19 cellular contexts compared by ENCODE assay signal in the genomic region with DNA sequence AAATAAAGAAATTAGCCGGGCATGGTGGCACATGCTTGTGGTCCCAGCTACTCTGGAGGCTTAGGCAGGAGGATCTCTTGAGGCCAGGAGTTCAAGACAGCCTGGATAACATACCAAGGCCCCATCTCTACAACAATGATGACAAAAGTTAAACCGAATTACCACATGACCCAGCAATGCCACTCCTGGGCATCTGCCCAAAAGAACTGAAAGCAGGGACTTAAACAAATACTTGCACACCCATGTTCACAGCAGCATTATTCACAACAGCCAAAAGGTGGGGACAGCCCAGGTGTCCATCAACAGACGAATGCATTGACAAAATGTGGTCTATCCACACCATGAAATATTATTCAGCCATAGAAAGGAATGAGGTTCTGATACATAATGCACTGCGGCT.
"Had no signal": no experiment of that assay in that cellular context is flagged by ENCODE, and none has a peak within 500 bp of the region (broad histone marks: within the 10 kb centered on the region; RNA-seq: fewer than 3 reads in every experiment).

No MANE protein-coding gene starts in this region.

- ATAC-seq: esophagus mucosa; heart left ventricle; psoas muscle; sciatic nerve; stimulated activated memory B cell treated with anti-CD40 and anti-IgM and Interleukin-4, amounts not matched to agents 10 μg/mL and 1 μg/mL and 100 μg/mL, for 72 hours had no signal

- H3K4me3 ChIP-seq: heart left ventricle, left ventricle myocardium inferior, psoas muscle, spleen, testis, transverse colon had no signal

- H3K27me3 ChIP-seq: heart left ventricle, spleen, testis, transverse colon had no signal

- H3K4me1 ChIP-seq: transverse colon had no signal

- H3K36me3 ChIP-seq: heart left ventricle, left ventricle myocardium inferior, spleen, transverse colon had no signal

- H3K27ac ChIP-seq: heart left ventricle, left ventricle myocardium inferior, parathyroid adenoma, psoas muscle, spleen, testis, transverse colon had no signal

- H3K9me3 ChIP-seq: heart left ventricle, left ventricle myocardium inferior, psoas muscle, spleen, testis, transverse colon had no signal

- DNase-seq: cortex of kidney; effector memory CD4-positive, alpha-beta T cell; heart left ventricle; left ventricle myocardium inferior; mesendoderm; naive B cell; occipital lobe; psoas muscle; retina; stimulated activated CD4-positive, alpha-beta T cell treated with anti-CD3 and anti-CD28 coated beads, Interleukin-15, amount 100 ng/mL, for 24 hours; stimulated activated CD4-positive, alpha-beta T cell treated with anti-CD3 and anti-CD28 coated beads, Interleukin-1b, Interleukin-23, amount 100 ng/mL, for 48 hours; stimulated activated CD4-positive, alpha-beta T cell treated with anti-CD3 and anti-CD28 coated beads, Interleukin-4, amount 100 ng/mL, for 24 hours; testis; transverse colon had no signal
